21 cellular contexts compared by ENCODE assay signal in genomic region chr5:33462456-33462855, GRCh38.
"Had no signal": no experiment of that assay in that cellular context is flagged by ENCODE, and none has a peak within 500 bp of the region (broad histone marks: within the 10 kb centered on the region; RNA-seq: fewer than 3 reads in every experiment).

No MANE protein-coding gene starts in this region.

- H3K9me3 ChIP-seq: colonic mucosa, pancreas had no signal

- H3K9me3 Mint-ChIP-seq: natural killer cell treated with Interleukin-12 subunit alpha and Interleukin-12 subunit beta and Interleukin-15 and Interleukin-18, amount 100 ng/mL, for 72 hours; neural progenitor cell; type B pancreatic cell had no signal

- H3K9ac ChIP-seq: neural progenitor cell had no signal

- H3K4me3 ChIP-seq: colonic mucosa, hepatocyte, neural progenitor cell, pancreas had no signal

- H2AFZ ChIP-seq: hepatocyte, neural progenitor cell had no signal

- H3K27me3 ChIP-seq: colonic mucosa, foreskin keratinocyte, hepatocyte, neural progenitor cell, pancreas had no signal

- H3K79me2 ChIP-seq: hepatocyte had no signal

- H3K4me3 Mint-ChIP-seq: natural killer cell treated with Interleukin-12 subunit alpha and Interleukin-12 subunit beta and Interleukin-15 and Interleukin-18, amount 100 ng/mL, for 72 hours; neural progenitor cell; type B pancreatic cell had no signal

- H3K27me3 Mint-ChIP-seq: natural killer cell treated with Interleukin-12 subunit alpha and Interleukin-12 subunit beta and Interleukin-15 and Interleukin-18, amount 100 ng/mL, for 72 hours; progenitor cell of endocrine pancreas; type B pancreatic cell had no signal

- H3K4me2 ChIP-seq: hepatocyte, neural progenitor cell had no signal

- H3K4me1 Mint-ChIP-seq: neural progenitor cell had no signal

- H3K4me1 ChIP-seq: colonic mucosa, foreskin keratinocyte, neural progenitor cell, pancreas had no signal

- FAIRE-seq: endothelial cell of umbilical vein, pancreas, small intestine, urothelium cell line had no signal

- ATAC-seq: foreskin keratinocyte; left lobe of liver; natural killer cell treated with Interleukin-12 subunit alpha and Interleukin-12 subunit beta and Interleukin-15 and Interleukin-18, amount 100 ng/mL, for 72 hours; pancreas; right cardiac atrium had no signal

- DNase-seq: colonic mucosa; dermis blood vessel endothelial cell; erythroblast; foreskin keratinocyte; head of caudate nucleus; islet precursor cell; mammary epithelial cell; nucleus accumbens; pancreas; right cardiac atrium; small intestine; stimulated activated CD4-positive, alpha-beta T cell treated with anti-CD3 and anti-CD28 coated beads, Interleukin-12 subunit alpha, Interleukin-12 subunit beta, amount 100 ng/mL, for 4 hours; stimulated activated naive CD4-positive, alpha-beta T cell had no signal

- H3K27ac ChIP-seq: colonic mucosa, foreskin keratinocyte, hepatocyte, neural progenitor cell, pancreas had no signal

- H3K27ac Mint-ChIP-seq: neural progenitor cell, progenitor cell of endocrine pancreas, type B pancreatic cell had no signal
